In genomic region chr3:131547585-131547984, GRCh38 we compare ENCODE assay signal across 31 cellular contexts.
"Had no signal": no experiment of that assay in that cellular context is flagged by ENCODE, and none has a peak within 500 bp of the region (broad histone marks: within the 10 kb centered on the region; RNA-seq: fewer than 3 reads in every experiment).

No MANE protein-coding gene starts in this region.

- H3K36me3 ChIP-seq: adrenal gland, brain microvascular endothelial cell, breast epithelium had no signal

- ATAC-seq: activated CD8-positive, alpha-beta T cell treated with anti-CD3 and anti-CD28 coated beads for 36 hours; activated naive CD4-positive, alpha-beta T cell treated with anti-CD3 and anti-CD28 coated beads, Interleukin-2, amount 50 U/mL, for 72 hours; activated T-cell treated with anti-CD3 and anti-CD28 coated beads, Interleukin-2, amount 50 U/mL, for 4 hours; activated T-cell treated with anti-CD3 and anti-CD28 coated beads, Interleukin-2, amount 50 U/mL, for 72 hours; activated T-helper 17 cell treated with anti-CD3 and anti-CD28 coated beads, Interleukin-2, amount 50 U/mL, for 72 hours; body of pancreas had no signal

- H3K27ac ChIP-seq: adrenal gland, body of pancreas, brain microvascular endothelial cell, breast epithelium, VCaP had no signal

- H3K27me3 ChIP-seq: adrenal gland, body of pancreas, brain microvascular endothelial cell, breast epithelium had no signal

- H3K4me3 ChIP-seq: adrenal gland, body of pancreas, breast epithelium had no signal

- DNase-seq: activated B cell treated with CpG ODN at 0.5 μM for 24 hours; activated CD4-positive, alpha-beta memory T cell treated with anti-CD3 and anti-CD28 coated beads for 36 hours; activated CD4-positive, alpha-beta T cell treated with anti-CD3 and anti-CD28 coated beads for 4 hours; activated CD4-positive, alpha-beta T cell treated with anti-CD3 and anti-CD28 coated beads, Interleukin-2, amount 10 ng/mL, durations not matched to agents 24 days and 14 days; activated CD4-positive, alpha-beta T cell treated with anti-CD3 and anti-CD28 coated beads, Interleukin-2, amount 50 U/mL, for 1 hour; activated CD4-positive, alpha-beta T cell treated with anti-CD3 and anti-CD28 coated beads, Interleukin-2, amount 50 U/mL, for 4 hours; activated CD4-positive, CD25-positive, alpha-beta regulatory T cell treated with anti-CD3 and anti-CD28 coated beads, Interleukin-2, amount 50 U/mL, for 72 hours; activated CD8-positive, alpha-beta memory T cell treated with anti-CD3 and anti-CD28 coated beads, Interleukin-2, amount 50 U/mL, for 4 hours; activated CD8-positive, alpha-beta T cell treated with anti-CD3 and anti-CD28 coated beads for 36 hours; activated effector memory CD4-positive, alpha-beta T cell treated with anti-CD3 and anti-CD28 coated beads, Interleukin-2, amount 50 U/mL, for 16 hours; activated gamma-delta T cell treated with Interleukin-2 at 50 U/mL for 16 hours; activated naive CD4-positive, alpha-beta T cell; activated naive CD4-positive, alpha-beta T cell treated with anti-CD3 and anti-CD28 coated beads for 36 hours; activated naive CD4-positive, alpha-beta T cell treated with anti-CD3 and anti-CD28 coated beads, Interleukin-2, amount 50 U/mL, for 16 hours; activated naive CD8-positive, alpha-beta T cell treated with anti-CD3 and anti-CD28 coated beads for 36 hours; activated T-cell treated with anti-CD3 and anti-CD28 coated beads for 4 hours; activated T-cell treated with anti-CD3 and anti-CD28 coated beads, Interleukin-2, amount 50 U/mL, for 1 hour; activated T-cell treated with anti-CD3 and anti-CD28 coated beads, Interleukin-2, amount 50 U/mL, for 4 hours; activated T-cell treated with anti-CD3 and anti-CD28 coated beads, Interleukin-2, amount 50 U/mL, for 72 hours; adrenal gland; amniotic stem cell; aorta; body of pancreas; brain microvascular endothelial cell; central memory CD4-positive, alpha-beta T cell; T-helper 2 cell; T-helper 9 cell had no signal

- H3K4me1 ChIP-seq: body of pancreas, breast epithelium had no signal
